Comparison of ENCODE assay signal across 16 cellular contexts in genomic region chrX:44748014-44748413, GRCh38.
DNase-seq lines count a peak whose midpoint lies in the region; ATAC-seq and TF ChIP-seq lines count a peak whose summit lies in the region.
"Had no signal": no experiment of that assay in that cellular context is flagged by ENCODE, and none has a peak within 500 bp of the region (broad histone marks: within the 10 kb centered on the region; RNA-seq: fewer than 3 reads in every experiment).

No MANE protein-coding gene starts in this region.

- H3K36me3 ChIP-seq in mucosa of descending colon (ENCODE audit: low read depth), result no peaks in the 10 kb centered on the region
- H3K36me3 ChIP-seq: left ventricle myocardium inferior, prostate gland had no signal

- H3K9me3 ChIP-seq in mucosa of descending colon, result no peaks in the 10 kb centered on the region
- H3K9me3 ChIP-seq: left ventricle myocardium inferior, prostate gland had no signal

- intact Hi-C loops in mucosa of descending colon (cut with DNase I, micrococcal nuclease), result no loop called here

- H3K4me3 ChIP-seq in choroid plexus epithelial cell (ENCODE audit: low read depth, low read length), result no peak overlapping the region
- no peak overlapping the region for H3K4me3 ChIP-seq in mucosa of descending colon
- H3K4me3 ChIP-seq: left ventricle myocardium inferior, prostate gland had no signal

- DNase-seq in EL (peak; percentile 32), NCI-H226 (peak; percentile 62), choroid plexus epithelial cell (ENCODE audit: low read depth) (peak; percentile 15), myocyte (ENCODE audit: low read depth) (peak; percentile 13), NCI-H345 (lab: John Stamatoyannopoulos, UW) (no peak), mucosa of descending colon (no peak), 8988T (no peak)
- no peak for DNase-seq in activated naive CD4-positive, alpha-beta T cell treated with Interleukin-2 at 50 U/mL for 16 hours
- DNase-seq: activated CD4-positive, alpha-beta T cell treated with anti-CD3 and anti-CD28 coated beads, Interleukin-2, amount 50 U/mL, for 1 hour; activated naive CD8-positive, alpha-beta T cell treated with anti-CD3 and anti-CD28 coated beads for 36 hours; CD4-positive, CD25-positive, alpha-beta regulatory T cell; left ventricle myocardium inferior; naive B cell; SHP77 treated with DMSO at 0.1 percent for 48 hours; stimulated activated CD4-positive, alpha-beta T cell treated with anti-CD3 and anti-CD28 coated beads, Interleukin-15, amount 100 ng/mL, for 24 hours had no signal

- no peak for ATAC-seq in mucosa of descending colon

- TF ChIP-seq CTCF in choroid plexus epithelial cell (conservative IDR thresholded peaks at IDR 0.05; ENCODE audit: low read depth, low read length) (no peak), mucosa of descending colon (IDR thresholded peaks at IDR 0.05) (no peak)

- H3K4me1 ChIP-seq in mucosa of descending colon (ENCODE audit: low read depth), result no peaks in the 10 kb centered on the region
- H3K4me1 ChIP-seq: left ventricle myocardium inferior, prostate gland had no signal

Comparison
In these comparisons a context has a peak if more than half of its experiments do, and no peak if none do; other contexts are left out.
1. DNase-seq: peak in EL (single experiment), NCI-H226 (single experiment), choroid plexus epithelial cell (single experiment) and myocyte (single experiment); none in activated naive CD4-positive, alpha-beta T cell treated with Interleukin-2 at 50 U/mL for 16 hours (single experiment), NCI-H345 (single experiment), mucosa of descending colon (0 of 3) and 8988T (single experiment).